Comparison of ENCODE assay signal across 18 cellular contexts in genomic region chr9:18981471-18982245, GRCh38. TPM values are rescaled to one million over a fixed set of nuclear protein-coding genes. Genes with fewer than 3 reads are reported as not detected.
"Had no signal": no experiment of that assay in that cellular context is flagged by ENCODE, and none has a peak within 500 bp of the region (broad histone marks: within the 10 kb centered on the region; RNA-seq: fewer than 3 reads in every experiment).

No MANE protein-coding gene starts in this region.

- H3K36me3 Mint-ChIP-seq: natural killer cell, neural progenitor cell had no signal

- H3K4me3 Mint-ChIP-seq: dendritic cell treated with granulocyte-macrophage colony-stimulating factor and Interleukin-4, amounts not matched to agents 40 ng/mL and 50 ng/mL, for 4 days; effector memory CD8-positive, alpha-beta T cell; natural killer cell; neural progenitor cell had no signal

- H3K9me3 Mint-ChIP-seq: dendritic cell treated with granulocyte-macrophage colony-stimulating factor and Interleukin-4, amounts not matched to agents 40 ng/mL and 50 ng/mL, for 4 days; effector memory CD8-positive, alpha-beta T cell; natural killer cell had no signal

- H3K27ac ChIP-seq: epithelial cell of prostate, esophagus squamous epithelium, hepatocyte, neural progenitor cell, pancreas had no signal

- H3K4me3 ChIP-seq: esophagus squamous epithelium, hepatocyte, mucosa of descending colon, neural progenitor cell, pancreas had no signal

- H3K36me3 ChIP-seq: esophagus squamous epithelium, neural progenitor cell, pancreas had no signal

- H3K4me2 ChIP-seq: hepatocyte, neural progenitor cell had no signal

- H2AFZ ChIP-seq: hepatocyte, neural progenitor cell had no signal

- H3K27me3 ChIP-seq: esophagus squamous epithelium, hepatocyte, neural progenitor cell, pancreas had no signal

- ATAC-seq: effector memory CD8-positive, alpha-beta T cell; mucosa of descending colon; natural killer cell; pancreas had no signal

- H3K79me2 ChIP-seq: hepatocyte had no signal

- H3K9me3 ChIP-seq: esophagus squamous epithelium, mucosa of descending colon, pancreas had no signal

- H3K9ac ChIP-seq: neural progenitor cell had no signal

- H3K27ac Mint-ChIP-seq: dendritic cell treated with granulocyte-macrophage colony-stimulating factor and Interleukin-4, amounts not matched to agents 40 ng/mL and 50 ng/mL, for 4 days; effector memory CD8-positive, alpha-beta T cell; natural killer cell; neural progenitor cell; progenitor cell of endocrine pancreas had no signal

- H3K27me3 Mint-ChIP-seq: dendritic cell treated with granulocyte-macrophage colony-stimulating factor and Interleukin-4, amounts not matched to agents 40 ng/mL and 50 ng/mL, for 4 days had no signal

- DNase-seq: effector memory CD8-positive, alpha-beta T cell; esophagus squamous epithelium; foreskin melanocyte; left cardiac atrium; mucosa of descending colon; natural killer cell; pancreas; small intestine; stimulated activated CD4-positive, alpha-beta T cell treated with anti-CD3 and anti-CD28 coated beads, Interleukin-2, amount 100 ng/mL, for 48 hours; stimulated activated naive CD4-positive, alpha-beta T cell treated with Interleukin-2 at 50 U/mL for 16 hours; trophoblast cell had no signal

RNA-seq across cellular contexts. Expression of gene SAXO1, which starts 51.4 kb away (rescaled TPM):
- total RNA-seq: esophagus squamous epithelium, hepatocyte, mammary epithelial cell, progenitor cell of endocrine pancreas, right cardiac atrium had no signal
- polyA plus RNA-seq: mammary epithelial cell, right cardiac atrium had no signal
